ENCODE assay signal across 8 cellular contexts in the genomic region with DNA sequence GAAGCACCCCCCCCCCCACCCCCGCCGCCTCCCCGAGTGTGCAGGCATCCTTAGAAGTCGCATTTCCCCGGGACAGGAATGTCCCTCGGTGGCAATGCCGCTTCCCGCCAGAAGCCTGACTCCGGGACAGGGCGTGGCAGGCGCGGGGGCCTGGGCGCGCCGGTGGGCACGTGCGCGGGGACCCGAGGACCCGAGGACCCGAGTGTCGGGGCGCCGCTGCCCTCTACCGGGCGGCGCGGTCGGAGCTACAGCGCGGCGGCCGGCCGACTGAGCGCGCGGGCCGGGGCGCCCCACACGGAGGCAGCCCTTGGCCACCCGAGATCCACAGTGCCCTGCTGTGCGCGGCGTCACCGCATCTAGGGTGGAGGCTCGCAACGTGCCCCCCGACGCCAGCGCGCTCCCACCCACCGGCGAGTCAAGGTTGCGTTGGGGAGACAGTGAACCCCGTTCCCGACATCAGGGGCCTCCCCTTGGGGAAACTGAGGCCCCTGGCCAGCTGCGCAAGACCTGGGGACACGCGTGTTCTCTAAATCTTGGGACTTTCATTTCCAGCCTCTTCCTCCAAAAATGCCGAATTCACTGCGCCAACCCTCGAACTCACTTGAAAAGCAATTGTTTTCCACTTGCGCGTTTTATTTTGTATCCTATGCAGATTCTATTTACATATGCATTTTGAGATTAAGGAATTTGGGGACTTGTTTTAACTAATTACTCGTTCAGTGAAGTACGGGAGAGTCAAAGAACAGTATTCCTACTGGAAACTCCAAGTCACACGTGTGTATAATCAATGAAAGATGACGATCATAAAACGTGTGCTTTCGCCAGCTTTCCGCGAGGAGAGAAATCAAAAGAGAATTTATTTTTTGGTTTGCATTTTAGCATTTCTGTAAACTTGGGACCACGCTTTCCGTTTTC.
DNase-seq lines count a peak whose midpoint lies in the region; ATAC-seq and TF ChIP-seq lines count a peak whose summit lies in the region.

No MANE protein-coding gene starts in this region.

- TF ChIP-seq CTCF in AG09309 (IDR thresholded peaks at IDR 0.05; ENCODE audit: control insufficient read depth, insufficient read depth, low read depth, low read length, missing control alignments) = peak; percentile 23

- peak; percentile 40 for ATAC-seq in GM18909 (IDR thresholded peaks at IDR 0.05; ENCODE audit: poor library complexity, unreplicated experiment)
- no peak for ATAC-seq in GM18868 (IDR thresholded peaks at IDR 0.05; ENCODE audit: unreplicated experiment)

- H3K4me3 ChIP-seq in AG09309 (ENCODE audit: control insufficient read depth, low read depth, low read length) = peak overlapping the region; percentile 79

- no peak for DNase-seq in AG09309 (ENCODE audit: low read depth)
- DNase-seq in NCI-H1694 treated with DMSO at 0.1 percent for 48 hours (lab: John Stamatoyannopoulos, UW) = peak; percentile 38
- DNase-seq in activated CD4-positive, alpha-beta T cell treated with anti-CD3 and anti-CD28 coated beads for 1 hour = peak; percentile 34
- peak; percentile 38 for DNase-seq in dedifferentiated amniotic fluid mesenchymal stem cell (ENCODE audit: extremely low spot score)
- DNase-seq in left kidney (ENCODE audit: low read depth, low spot score) = peak; percentile 87
- DNase-seq in stimulated activated CD4-positive, alpha-beta T cell treated with anti-CD3 and anti-CD28 coated beads, Interleukin-2, amount 100 ng/mL, for 24 hours = peak; percentile 55 to 72
